1 cellular context compared by ENCODE assay signal in genomic region chr9:134595014-134595413, GRCh38.
TF ChIP-seq lines count a peak whose summit lies in the region.

No MANE protein-coding gene starts in this region.

TF ChIP-seq in H1, 55 proteins besides CTCF, POLR2A, EP300 and RAD21:
- no peak for TF ChIP-seq JUND (IDR thresholded peaks at IDR 0.05; ENCODE audit: low read length)
- TF ChIP-seq SP4 (IDR thresholded peaks at IDR 0.05; ENCODE audit: low read length) = no peak
- TF ChIP-seq CHD2 (IDR thresholded peaks at IDR 0.05; ENCODE audit: low read length) = no peak
- TF ChIP-seq RBBP5 (IDR thresholded peaks at IDR 0.05; ENCODE audit: borderline replicate concordance, low read depth, low read length) = no peak
- TF ChIP-seq CBX8 (IDR thresholded peaks at IDR 0.05; ENCODE audit: borderline replicate concordance, low read depth, low read length) = 0 out of 2 replicates have a peak, but pooled peaks have one; percentile 39
- TF ChIP-seq SP1 (IDR thresholded peaks at IDR 0.05; ENCODE audit: low read depth, low read length) = no peak
- TF ChIP-seq HDAC6 (IDR thresholded peaks at IDR 0.05; ENCODE audit: low read depth, low read length) = no peak
